Comparison of ENCODE assay signal across 18 cellular contexts in the genomic region with DNA sequence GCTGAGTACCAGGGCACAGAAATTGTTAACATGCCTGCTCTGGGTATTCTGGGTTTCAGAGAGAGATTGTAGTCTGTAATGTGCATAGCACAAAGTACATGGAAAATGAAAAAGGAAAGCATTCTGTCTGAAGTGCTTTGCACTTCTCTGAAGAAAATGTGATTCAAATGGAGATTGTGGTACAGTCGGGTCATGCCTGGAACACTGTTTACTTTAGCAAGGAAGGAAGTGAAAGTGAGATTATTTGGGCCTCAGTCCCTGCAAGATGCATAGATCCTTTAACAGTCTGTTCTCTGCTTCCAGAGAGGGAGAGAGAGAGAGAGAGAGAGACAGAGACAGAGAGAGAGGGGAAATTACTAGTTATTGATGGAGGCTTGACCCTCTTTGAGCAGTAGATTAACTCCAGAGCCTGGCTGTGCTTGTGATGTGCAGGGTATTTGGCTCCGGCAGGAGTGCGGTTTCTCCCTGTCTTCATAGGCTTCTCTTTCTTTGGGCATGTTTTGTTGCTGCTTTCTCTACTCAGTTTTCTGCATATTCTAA.
DNase-seq lines count a peak whose midpoint lies in the region; ATAC-seq and TF ChIP-seq lines count a peak whose summit lies in the region.
"Had no signal": no experiment of that assay in that cellular context is flagged by ENCODE, and none has a peak within 500 bp of the region (broad histone marks: within the 10 kb centered on the region; RNA-seq: fewer than 3 reads in every experiment).

No MANE protein-coding gene starts in this region.

- H3K36me3 ChIP-seq in OCI-LY3 (replicated peaks; ENCODE audit: low read depth, low read length), result no peaks in the 10 kb centered on the region
- H3K36me3 ChIP-seq: HAP-1, suprapubic skin had no signal

- no peak overlapping the region for H3K9ac ChIP-seq in OCI-LY3 (ENCODE audit: low read length)

- H3K4me2 ChIP-seq in OCI-LY3 (ENCODE audit: low read length), result peak overlapping the region; percentile 30

- H2AFZ ChIP-seq in OCI-LY3 (ENCODE audit: low read depth, low read length), result no peak overlapping the region

- no peaks in the 10 kb centered on the region for H3K27me3 ChIP-seq in OCI-LY3 (ENCODE audit: low read depth, low read length)

- ATAC-seq in GM18498 (IDR thresholded peaks at IDR 0.05; ENCODE audit: unreplicated experiment) (peak; percentile 43), GM19463 (IDR thresholded peaks at IDR 0.05; ENCODE audit: unreplicated experiment) (peak; percentile 25), HG03039 (IDR thresholded peaks at IDR 0.05; ENCODE audit: unreplicated experiment) (peak; percentile 53), HG02981 (IDR thresholded peaks at IDR 0.05; ENCODE audit: unreplicated experiment) (no peak), GM19397 (IDR thresholded peaks at IDR 0.05; ENCODE audit: unreplicated experiment) (no peak)
- ATAC-seq: esophagus mucosa, HepG2, sciatic nerve had no signal

- no peaks in the 10 kb centered on the region for H3K9me3 ChIP-seq in OCI-LY3 (ENCODE audit: insufficient read depth, low read length)
- H3K9me3 ChIP-seq: HAP-1, suprapubic skin had no signal

- TF ChIP-seq CTCF in OCI-LY3 (IDR thresholded peaks at IDR 0.05; ENCODE audit: low read depth, low read length), result no peak

- 0 out of 2 replicates have a peak overlapping the region, but pooled peaks have one; percentile 8 for H3K4me3 ChIP-seq in OCI-LY3 (ENCODE audit: low read length)
- H3K4me3 ChIP-seq: HAP-1, suprapubic skin had no signal

- H4K20me1 ChIP-seq in OCI-LY3 (ENCODE audit: insufficient read depth, low read length), result no peaks in the 10 kb centered on the region

- no peak overlapping the region for H3K27ac ChIP-seq in OCI-LY3 (ENCODE audit: low read length)
- H3K27ac ChIP-seq: suprapubic skin had no signal

- no peaks in the 10 kb centered on the region for H3K79me2 ChIP-seq in OCI-LY3 (ENCODE audit: low read length)

- DNase-seq in activated naive CD4-positive, alpha-beta T cell treated with anti-CD3 and anti-CD28 coated beads, Interleukin-2, amount 50 U/mL, for 16 hours, result no peak
- DNase-seq in activated T-cell treated with anti-CD3 and anti-CD28 coated beads, Interleukin-2, amount 50 U/mL, for 1 hour, result no peak
- DNase-seq: activated CD4-positive, alpha-beta T cell treated with anti-CD3 and anti-CD28 coated beads for 48 hours; activated T-cell treated with anti-CD3 and anti-CD28 coated beads for 4 hours; kidney; NCI-H2171; NK-92 treated with Interleukin-12 subunit alpha and Interleukin-12 subunit beta, amount 100 ng/mL, for 24 hours had no signal

- peaks cover 16% of the 10 kb centered on the region for H3K4me1 ChIP-seq in OCI-LY3 (ENCODE audit: low read length)
- H3K4me1 ChIP-seq: HAP-1 had no signal

Comparison
In these comparisons a context has a peak if more than half of its experiments do, and no peak if none do; other contexts are left out.
1. ATAC-seq: peak in GM18498 (single experiment), GM19463 (single experiment) and HG03039 (single experiment); none in HG02981 (single experiment) and GM19397 (single experiment).